Comparison of ENCODE assay signal across 8 cellular contexts in the genomic region with DNA sequence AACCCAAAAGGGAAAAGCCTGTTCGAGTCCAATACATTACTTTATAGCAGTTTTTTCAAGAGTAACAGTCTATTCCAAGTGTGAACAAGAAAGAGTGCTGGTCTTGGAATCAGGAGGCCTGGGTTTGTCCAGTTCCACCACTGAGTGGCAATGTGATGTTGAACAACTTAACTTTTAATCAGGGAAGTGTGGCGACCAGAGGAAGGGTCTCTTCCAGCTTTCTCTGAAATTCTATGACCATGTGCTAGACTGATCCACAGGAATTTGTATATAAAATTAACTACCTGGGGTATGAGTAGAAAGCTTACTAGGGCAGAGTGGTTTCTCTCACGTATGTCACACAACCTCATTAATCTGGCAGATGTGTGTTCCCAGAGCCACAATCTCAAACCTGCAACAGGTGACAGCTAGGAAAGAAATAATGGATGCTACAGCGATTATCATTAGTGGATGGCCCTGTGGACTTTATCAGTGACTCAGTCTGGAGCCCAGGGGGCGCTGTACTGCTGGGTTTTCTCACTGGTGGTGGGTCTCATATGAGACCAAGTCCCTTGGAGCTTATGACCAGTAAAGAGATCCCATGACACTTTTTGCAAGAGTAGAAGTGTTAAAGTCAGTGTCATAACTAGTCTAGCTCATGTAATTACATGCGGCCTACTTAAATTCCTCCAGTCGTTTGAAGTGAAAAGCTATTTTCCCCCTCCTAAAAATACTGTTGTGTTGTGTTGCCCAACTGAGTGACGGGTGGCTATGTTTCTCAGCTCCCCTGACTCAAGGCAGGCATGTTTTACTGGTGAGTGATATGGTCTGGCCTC.
A peak's percentile ranks its signal among the peaks of the same experiment; 100 is the strongest.
DNase-seq lines count a peak whose midpoint lies in the region; ATAC-seq and TF ChIP-seq lines count a peak whose summit lies in the region.

No MANE protein-coding gene starts in this region.

- H3K4me1 ChIP-seq in DOHH2 (ENCODE audit: control insufficient read depth, low read length), result peaks cover 3% of the 10 kb centered on the region
- no peaks in the 10 kb centered on the region for H3K4me1 ChIP-seq in prostate gland (replicated peaks)

- H3K4me2 ChIP-seq in DOHH2 (ENCODE audit: low read length), result no peak overlapping the region

- H3K9me3 ChIP-seq in DOHH2 (ENCODE audit: control insufficient read depth, insufficient read depth, low read length) (no peaks in the 10 kb centered on the region), prostate gland (no peaks in the 10 kb centered on the region)

- H3K9me2 ChIP-seq in DOHH2 (replicated peaks; ENCODE audit: control insufficient read depth, low read length), result no peaks in the 10 kb centered on the region

- H3K27ac ChIP-seq in DOHH2 (ENCODE audit: low read depth, low read length), result no peak overlapping the region
- no peak overlapping the region for H3K27ac ChIP-seq in prostate gland

- peak overlapping the region; percentile 71 for H3K27ac Mint-ChIP-seq in activated naive CD8-positive, alpha-beta T cell treated with anti-CD3 and anti-CD28 coated beads, Interleukin-2, amount 50 U/mL, for 24 hours

- DNase-seq in HuH-7 (ENCODE audit: low spot score) (peak; percentile 41), midbrain (lab: John Stamatoyannopoulos, UW) (peak; percentile 39), prostate gland (ENCODE audit: low spot score) (no peak), occipital lobe (lab: John Stamatoyannopoulos, UW) (no peak)
- DNase-seq in activated naive CD8-positive, alpha-beta T cell treated with anti-CD3 and anti-CD28 coated beads, Interleukin-2, amount 50 U/mL, for 24 hours, result peak; percentile 24

- H4K20me1 ChIP-seq in DOHH2 (ENCODE audit: control insufficient read depth, insufficient read depth, low read depth, low read length), result no peaks in the 10 kb centered on the region

- no peaks in the 10 kb centered on the region for H3F3A ChIP-seq in DOHH2 (ENCODE audit: control insufficient read depth, insufficient read depth)

- H3K4me3 Mint-ChIP-seq in activated naive CD8-positive, alpha-beta T cell treated with anti-CD3 and anti-CD28 coated beads, Interleukin-2, amount 50 U/mL, for 24 hours, result no peak overlapping the region

- H3K27me3 Mint-ChIP-seq in activated naive CD8-positive, alpha-beta T cell treated with anti-CD3 and anti-CD28 coated beads, Interleukin-2, amount 50 U/mL, for 24 hours, result no peaks in the 10 kb centered on the region

- intact Hi-C loops in prostate gland (cut with DNase I), result no loop called here

- no peak for TF ChIP-seq POLR2A in prostate gland (IDR thresholded peaks at IDR 0.05)

- H3K27me3 ChIP-seq in DOHH2 (ENCODE audit: control insufficient read depth, low read length) (no peaks in the 10 kb centered on the region), prostate gland (replicated peaks; ENCODE audit: insufficient read depth) (no peaks in the 10 kb centered on the region)

- H3K79me2 ChIP-seq in DOHH2 (ENCODE audit: control insufficient read depth, low read length), result no peaks in the 10 kb centered on the region

- peaks cover 31% of the 10 kb centered on the region for H3K36me3 Mint-ChIP-seq in activated naive CD8-positive, alpha-beta T cell treated with anti-CD3 and anti-CD28 coated beads, Interleukin-2, amount 50 U/mL, for 24 hours (ENCODE audit: low read depth)

- H3K36me3 ChIP-seq in DOHH2 (ENCODE audit: control insufficient read depth, low read length) (peaks cover 7% of the 10 kb centered on the region), prostate gland (no peaks in the 10 kb centered on the region)

- WGBS in prostate gland, result 75% methylated on average over 8 of the region's 8 CpGs

- TF ChIP-seq CTCF in DOHH2 (IDR thresholded peaks at IDR 0.05; ENCODE audit: low read depth, low read length, poor library complexity, severe bottlenecking) (peak; percentile 62), prostate gland (IDR thresholded peaks at IDR 0.05) (no peak)

- H3K4me1 Mint-ChIP-seq in activated naive CD8-positive, alpha-beta T cell treated with anti-CD3 and anti-CD28 coated beads, Interleukin-2, amount 50 U/mL, for 24 hours, result peaks cover 34% of the 10 kb centered on the region

- H3K4me3 ChIP-seq in DOHH2 (ENCODE audit: low read length) (no peak overlapping the region), prostate gland (no peak overlapping the region)

- ATAC-seq in activated naive CD8-positive, alpha-beta T cell treated with anti-CD3 and anti-CD28 coated beads, Interleukin-2, amount 50 U/mL, for 24 hours, result no peak
- ATAC-seq in GM19324 (IDR thresholded peaks at IDR 0.05; ENCODE audit: low FRiP score, unreplicated experiment), result no peak
- ATAC-seq in HG02884 (IDR thresholded peaks at IDR 0.05; ENCODE audit: unreplicated experiment), result no peak

- H3K9me3 Mint-ChIP-seq in activated naive CD8-positive, alpha-beta T cell treated with anti-CD3 and anti-CD28 coated beads, Interleukin-2, amount 50 U/mL, for 24 hours, result no peaks in the 10 kb centered on the region

Comparison
In these comparisons a context has a peak if more than half of its experiments do, and no peak if none do; other contexts are left out.
1. DNase-seq: peak in HuH-7 (single experiment), activated naive CD8-positive, alpha-beta T cell treated with anti-CD3 and anti-CD28 coated beads, Interleukin-2, amount 50 U/mL, for 24 hours (single experiment) and midbrain (single experiment); none in prostate gland (single experiment) and occipital lobe (single experiment).